ENCODE assay signal across 32 cellular contexts in genomic region chr13:110897024-110897423, GRCh38.
"Had no signal": no experiment of that assay in that cellular context is flagged by ENCODE, and none has a peak within 500 bp of the region (broad histone marks: within the 10 kb centered on the region; RNA-seq: fewer than 3 reads in every experiment).

No MANE protein-coding gene starts in this region.

- H3K9me3 Mint-ChIP-seq: activated CD4-positive, alpha-beta memory T cell treated with anti-CD3 and anti-CD28 coated beads, Interleukin-2, amount 10 ng/mL, durations not matched to agents 7 days and 5 days; activated naive CD4-positive, alpha-beta T cell treated with anti-CD3 and anti-CD28 coated beads for 36 hours; activated naive CD4-positive, alpha-beta T cell treated with anti-CD3 and anti-CD28 coated beads, Interleukin-2, amount 50 U/mL, for 72 hours; activated T-cell treated with anti-CD3 and anti-CD28 coated beads, Interleukin-2, amount 50 U/mL, for 24 hours; central memory CD8-positive, alpha-beta T cell; WTC11 had no signal

- H3K4me3 Mint-ChIP-seq: activated CD4-positive, alpha-beta memory T cell treated with anti-CD3 and anti-CD28 coated beads, Interleukin-2, amount 10 ng/mL, durations not matched to agents 7 days and 5 days; activated naive CD4-positive, alpha-beta T cell treated with anti-CD3 and anti-CD28 coated beads for 36 hours; activated T-cell treated with anti-CD3 and anti-CD28 coated beads, Interleukin-2, amount 50 U/mL, for 24 hours; central memory CD8-positive, alpha-beta T cell; WTC11 had no signal

- H3K27ac Mint-ChIP-seq: activated CD4-positive, alpha-beta memory T cell treated with anti-CD3 and anti-CD28 coated beads, Interleukin-2, amount 10 ng/mL, durations not matched to agents 7 days and 5 days; activated naive CD4-positive, alpha-beta T cell treated with anti-CD3 and anti-CD28 coated beads for 36 hours; activated T-cell treated with anti-CD3 and anti-CD28 coated beads, Interleukin-2, amount 50 U/mL, for 24 hours; WTC11 had no signal

- FAIRE-seq: RCC 7860 had no signal

- H3K9ac ChIP-seq: KMS-11 had no signal

- H3K4me3 ChIP-seq: cardiac muscle cell, PC-9 had no signal

- H3K27ac ChIP-seq: brain microvascular endothelial cell, cardiac muscle cell, KMS-11 had no signal

- DNase-seq: activated CD4-positive, alpha-beta memory T cell treated with anti-CD3 and anti-CD28 coated beads, Interleukin-2, amount 10 ng/mL, durations not matched to agents 7 days and 5 days; activated CD4-positive, alpha-beta T cell treated with anti-CD3 and anti-CD28 coated beads for 1 hour; activated CD4-positive, alpha-beta T cell treated with anti-CD3 and anti-CD28 coated beads for 48 hours; activated CD8-positive, alpha-beta memory T cell treated with anti-CD3 and anti-CD28 coated beads for 24 hours; activated gamma-delta T cell treated with Interleukin-2 at 50 U/mL for 16 hours; activated naive CD4-positive, alpha-beta T cell treated with anti-CD3 and anti-CD28 coated beads for 36 hours; activated T-cell treated with anti-CD3 and anti-CD28 coated beads, Interleukin-2, amount 50 U/mL, for 24 hours; amniotic stem cell; aorta; brain microvascular endothelial cell; MM.1S; MV-4-11; NCI-H1092; NCI-H1436 treated with DMSO at 0.1 percent for 48 hours; NCI-H1694 treated with DMSO at 0.1 percent for 48 hours; NCI-H2029 treated with DMSO at 0.1 percent for 48 hours; NCI-H2107; NCI-H2171; NCI-H510A; NCI-H526; NCI-H748 treated with DMSO at 0.1 percent for 48 hours; PC-9; Right ventricle myocardium superior; SW 1271; T-helper 1 cell; T1000 had no signal

- H3K4me1 Mint-ChIP-seq: WTC11 had no signal

- H2AFZ ChIP-seq: PC-9 had no signal

- H3K27me3 Mint-ChIP-seq: activated CD4-positive, alpha-beta memory T cell treated with anti-CD3 and anti-CD28 coated beads, Interleukin-2, amount 10 ng/mL, durations not matched to agents 7 days and 5 days; activated T-cell treated with anti-CD3 and anti-CD28 coated beads, Interleukin-2, amount 50 U/mL, for 24 hours; central memory CD8-positive, alpha-beta T cell had no signal

- ATAC-seq: activated naive CD4-positive, alpha-beta T cell treated with anti-CD3 and anti-CD28 coated beads, Interleukin-2, amount 50 U/mL, for 72 hours; WTC11 had no signal

- H3K27me3 ChIP-seq: brain microvascular endothelial cell, cardiac muscle cell had no signal

- H3K4me2 ChIP-seq: KMS-11, PC-9 had no signal
